In genomic region chr2:64615206-64615763, GRCh38 we compare ENCODE assay signal across 27 cellular contexts.
"Had no signal": no experiment of that assay in that cellular context is flagged by ENCODE, and none has a peak within 500 bp of the region (broad histone marks: within the 10 kb centered on the region; RNA-seq: fewer than 3 reads in every experiment).

No MANE protein-coding gene starts in this region.

- H3K36me3 ChIP-seq: colonic mucosa, esophagus squamous epithelium, heart right ventricle, neural progenitor cell, prostate gland, suprapubic skin, transverse colon, upper lobe of right lung, vagina had no signal

- H3K36me3 Mint-ChIP-seq: memory B cell, neural progenitor cell had no signal

- H3K27ac ChIP-seq: colonic mucosa, esophagus squamous epithelium, heart right ventricle, neural progenitor cell, prostate gland, suprapubic skin, transverse colon, upper lobe of right lung, vagina had no signal

- H3K4me3 Mint-ChIP-seq: memory B cell; nephron; neural progenitor cell; stimulated activated naive CD8-positive, alpha-beta T cell treated with anti-CD3 and anti-CD28 coated beads, Interleukin-15, amount 100 ng/mL, for 72 hours had no signal

- H3K9ac ChIP-seq: neural progenitor cell had no signal

- H3K4me3 ChIP-seq: colonic mucosa, esophagus squamous epithelium, heart right ventricle, lung, neural progenitor cell, prostate gland, smooth muscle cell, suprapubic skin, transverse colon, upper lobe of right lung, vagina had no signal

- H3K27ac Mint-ChIP-seq: memory B cell; nephron; neural progenitor cell; stimulated activated naive CD8-positive, alpha-beta T cell treated with anti-CD3 and anti-CD28 coated beads, Interleukin-15, amount 100 ng/mL, for 72 hours had no signal

- ATAC-seq: heart right ventricle; stimulated activated naive CD8-positive, alpha-beta T cell treated with anti-CD3 and anti-CD28 coated beads, Interleukin-15, amount 100 ng/mL, for 72 hours; upper lobe of right lung had no signal

- H3K9me3 Mint-ChIP-seq: memory B cell; nephron; neural progenitor cell; stimulated activated naive CD8-positive, alpha-beta T cell treated with anti-CD3 and anti-CD28 coated beads, Interleukin-15, amount 100 ng/mL, for 72 hours had no signal

- H3K9me3 ChIP-seq: colonic mucosa, esophagus squamous epithelium, heart right ventricle, prostate gland, suprapubic skin, transverse colon, upper lobe of right lung, vagina had no signal

- DNase-seq: colonic mucosa; dermis blood vessel endothelial cell; effector memory CD4-positive, alpha-beta T cell; erythroblast; esophagus squamous epithelium; foreskin melanocyte; glutamatergic neuron; heart right ventricle; hippocampal formation; kidney glomerular epithelial cell; nucleus accumbens; stimulated activated CD4-positive, alpha-beta T cell treated with anti-CD3 and anti-CD28 coated beads, Interleukin-12 subunit alpha, Interleukin-12 subunit beta, amount 100 ng/mL, for 4 hours; stimulated activated CD4-positive, alpha-beta T cell treated with anti-CD3 and anti-CD28 coated beads, Interleukin-1b, Interleukin-23, amount 100 ng/mL, for 48 hours; stimulated activated CD4-positive, alpha-beta T cell treated with anti-CD3 and anti-CD28 coated beads, Interleukin-4, amount 100 ng/mL, for 1 hour; stimulated activated CD8-positive, alpha-beta memory T cell treated with anti-CD3 and anti-CD28 coated beads, Interleukin-4, amount 100 ng/mL, for 48 hours; stimulated activated naive CD4-positive, alpha-beta T cell; stimulated activated naive CD8-positive, alpha-beta T cell treated with anti-CD3 and anti-CD28 coated beads, Interleukin-15, amount 100 ng/mL, for 72 hours; transverse colon; upper lobe of right lung had no signal

- H2AFZ ChIP-seq: neural progenitor cell had no signal

- H3K4me2 ChIP-seq: smooth muscle cell had no signal

- H3K4me1 ChIP-seq: colonic mucosa, heart right ventricle, prostate gland, upper lobe of right lung, vagina had no signal

- H3K27me3 ChIP-seq: colonic mucosa, esophagus squamous epithelium, heart right ventricle, neural progenitor cell, suprapubic skin, transverse colon, upper lobe of right lung, vagina had no signal

- H3K27me3 Mint-ChIP-seq: memory B cell; stimulated activated naive CD8-positive, alpha-beta T cell treated with anti-CD3 and anti-CD28 coated beads, Interleukin-15, amount 100 ng/mL, for 72 hours had no signal
